In the genomic region with DNA sequence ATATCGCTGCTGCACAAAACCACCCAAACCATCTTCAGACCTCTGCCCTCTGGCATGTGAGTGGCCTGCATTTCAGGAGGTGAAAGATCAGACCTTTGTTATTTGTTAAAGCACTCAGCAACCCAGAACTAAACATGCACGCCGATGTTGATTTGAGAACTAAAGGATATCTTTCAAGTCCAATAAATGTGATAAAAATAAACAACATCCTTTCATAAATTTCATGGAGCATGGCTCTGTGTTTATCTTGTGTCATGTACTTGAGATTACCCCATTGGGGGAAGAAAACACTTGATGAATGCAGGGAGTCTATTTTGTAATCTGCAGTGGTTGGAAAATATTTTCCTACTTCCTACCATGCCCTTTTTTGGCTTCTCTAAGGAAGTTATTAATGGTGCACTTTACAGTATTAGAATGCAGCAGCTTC, we compare ENCODE assay signal across 26 cellular contexts.
A peak's percentile ranks its signal among the peaks of the same experiment; 100 is the strongest.
DNase-seq lines count a peak whose midpoint lies in the region; ATAC-seq and TF ChIP-seq lines count a peak whose summit lies in the region.
"Had no signal": no experiment of that assay in that cellular context is flagged by ENCODE, and none has a peak within 500 bp of the region (broad histone marks: within the 10 kb centered on the region; RNA-seq: fewer than 3 reads in every experiment).

No MANE protein-coding gene starts in this region.

- H3F3A ChIP-seq in PC-3 (ENCODE audit: low read length, unreplicated experiment), result no peaks in the 10 kb centered on the region

- H3K9me2 ChIP-seq in PC-3 (replicated peaks; ENCODE audit: low read length), result no peaks in the 10 kb centered on the region

- no TSS peak for BruUV-seq in PC-3 (replicated peaks; lab: Mats Ljungman, UMichigan)

- no peaks in the 10 kb centered on the region for H3K79me2 ChIP-seq in PC-3 (ENCODE audit: low read length)

- H3K4me3 ChIP-seq in PC-3 (ENCODE audit: low read length) (no peak overlapping the region), left lung (no peak overlapping the region), spleen (no peak overlapping the region)
- H3K4me3 ChIP-seq: SJSA1 had no signal

- intact Hi-C loops in PC-3 (cut with micrococcal nuclease), result no loop called here
- intact Hi-C loops in left lung (cut with DNase I), result no loop called here
- intact Hi-C loops in spleen (cut with DNase I; ENCODE audit: low total_unique reads), result no loop called here
- intact Hi-C loops in sciatic nerve (cut with DNase I), result no loop called here

- no peak overlapping the region for H3K4me2 ChIP-seq in PC-3 (ENCODE audit: low read length)

- no peak for TF ChIP-seq CTCF in PC-3 (conservative IDR thresholded peaks at IDR 0.05; ENCODE audit: low read depth, low read length)
- no peak for TF ChIP-seq CTCF in left lung (IDR thresholded peaks at IDR 0.05)
- no peak for TF ChIP-seq CTCF in spleen (IDR thresholded peaks at IDR 0.05 in 8 of 11, conservative IDR thresholded peaks at IDR 0.05 in 3 of 11)

- H3K9ac ChIP-seq in PC-3 (ENCODE audit: low read length), result no peak overlapping the region

- no peak for TF ChIP-seq POLR2A in spleen (IDR thresholded peaks at IDR 0.05)

- no peak overlapping the region for H2AFZ ChIP-seq in PC-3 (ENCODE audit: low read length)

- H3K27me3 ChIP-seq in PC-3 (ENCODE audit: low read length) (no peaks in the 10 kb centered on the region), left lung (peaks cover 0 to 10% of the 10 kb centered on the region in 2 donors), spleen (replicated peaks in 1 of 7) (peaks cover 0 to 12% (median 0%) of the 10 kb centered on the region in 7 donors)

- peak; percentile 43 for ATAC-seq in PC-3
- peak; percentile 83 for ATAC-seq in left lung
- ATAC-seq in HG03571 (IDR thresholded peaks at IDR 0.05; ENCODE audit: unreplicated experiment), result no peak
- ATAC-seq in sciatic nerve, result no peak
- no peak for ATAC-seq in HG03460 (IDR thresholded peaks at IDR 0.05; ENCODE audit: unreplicated experiment)
- ATAC-seq: activated T-cell treated with anti-CD3 and anti-CD28 coated beads, Interleukin-2, amount 50 U/mL, for 72 hours; naive thymus-derived CD4-positive, alpha-beta T cell; stimulated activated naive CD8-positive, alpha-beta T cell treated with anti-CD3 and anti-CD28 coated beads, Interleukin-15, Interleukin-2, amounts not matched to agents 100 U/mL and 50 U/mL, for 24 hours had no signal

- H3K36me3 ChIP-seq in PC-3 (ENCODE audit: low read depth, low read length) (no peaks in the 10 kb centered on the region), left lung (no peaks in the 10 kb centered on the region), spleen (no peaks in the 10 kb centered on the region)
- H3K36me3 ChIP-seq: SJSA1 had no signal

- H4K20me1 ChIP-seq in PC-3 (ENCODE audit: low read length), result no peaks in the 10 kb centered on the region

- POLR2A ChIA-PET in PC-3 (lab: Charles Lee; ENCODE audit: unreplicated experiment), result no interaction called here

- 23 to 52% (median 37%) methylated on average over 3 of the region's 3 CpGs for WGBS in spleen, 5 donors

- H3K4me1 ChIP-seq in PC-3 (ENCODE audit: insufficient read depth, low read length), result no peaks in the 10 kb centered on the region
- H3K4me1 ChIP-seq in left lung, result no peaks in the 10 kb centered on the region
- H3K4me1 ChIP-seq in spleen, result peaks cover 8 to 38% (median 25%) of the 10 kb centered on the region in 6 donors
- H3K4me1 ChIP-seq: SJSA1 had no signal

- DNase-seq in NOMO-1 treated with DMSO at 0.1 percent for 48 hours (lab: John Stamatoyannopoulos, UW; ENCODE audit: unreplicated experiment), result peak; percentile 34
- DNase-seq in NOMO-1 treated with dmso at 0.1 percent for 144 hours (lab: John Stamatoyannopoulos, UW; ENCODE audit: unreplicated experiment), result no peak
- DNase-seq in PC-3, result no peak
- no peak for DNase-seq in left lung
- DNase-seq in spleen, result no peak
- DNase-seq in sciatic nerve (ENCODE audit: low spot score), result no peak
- DNase-seq: 8988T; activated CD4-positive, alpha-beta T cell treated with anti-CD3 and anti-CD28 coated beads, Interleukin-2, amount 10 ng/mL, durations not matched to agents 7 days and 5 days; activated naive CD4-positive, alpha-beta T cell treated with anti-CD3 and anti-CD28 coated beads, Interleukin-2, amount 10 ng/mL, durations not matched to agents 7 days and 5 days; activated T-cell treated with anti-CD3 and anti-CD28 coated beads, Interleukin-2, amount 50 U/mL, for 72 hours; caudate nucleus; CD4-positive, alpha-beta T cell; KBM-7; kidney glomerular epithelial cell; MM.1S; naive thymus-derived CD4-positive, alpha-beta T cell; NCI-H1694; NCI-H2171; NCI-H524; NK-92 treated with Interleukin-12 subunit alpha and Interleukin-12 subunit beta, amount 100 ng/mL, for 24 hours; nucleus accumbens; retina; stimulated activated naive CD8-positive, alpha-beta T cell treated with anti-CD3 and anti-CD28 coated beads, Interleukin-15, Interleukin-2, amounts not matched to agents 100 U/mL and 50 U/mL, for 24 hours had no signal

- CTCF ChIA-PET in PC-3 (lab: Charles Lee), result no interaction called here

- H3K27ac ChIP-seq in PC-3 (ENCODE audit: low read length), result no peak overlapping the region
- H3K27ac ChIP-seq in left lung, result no peak overlapping the region
- H3K27ac ChIP-seq in spleen, result peak overlapping the region in 5 of 8 donors; percentile 6 to 55 (median 39)
- H3K27ac ChIP-seq: SJSA1 had no signal

- no peaks in the 10 kb centered on the region for H3K9me3 ChIP-seq in PC-3 (ENCODE audit: low read length)
- H3K9me3 ChIP-seq in left lung, result no peaks in the 10 kb centered on the region
- no peaks in the 10 kb centered on the region for H3K9me3 ChIP-seq in spleen
- H3K9me3 ChIP-seq: SJSA1 had no signal

Comparison
In these comparisons a context has a peak if more than half of its experiments do, and no peak if none do; other contexts are left out.
1. ATAC-seq: peak in PC-3 (single experiment) and left lung (single experiment); none in HG03571 (single experiment), sciatic nerve (single experiment) and HG03460 (single experiment).
2. H3K27ac ChIP-seq: peak in spleen (5 of 8); none in PC-3 (single experiment) and left lung (0 of 2).